In the genomic region with DNA sequence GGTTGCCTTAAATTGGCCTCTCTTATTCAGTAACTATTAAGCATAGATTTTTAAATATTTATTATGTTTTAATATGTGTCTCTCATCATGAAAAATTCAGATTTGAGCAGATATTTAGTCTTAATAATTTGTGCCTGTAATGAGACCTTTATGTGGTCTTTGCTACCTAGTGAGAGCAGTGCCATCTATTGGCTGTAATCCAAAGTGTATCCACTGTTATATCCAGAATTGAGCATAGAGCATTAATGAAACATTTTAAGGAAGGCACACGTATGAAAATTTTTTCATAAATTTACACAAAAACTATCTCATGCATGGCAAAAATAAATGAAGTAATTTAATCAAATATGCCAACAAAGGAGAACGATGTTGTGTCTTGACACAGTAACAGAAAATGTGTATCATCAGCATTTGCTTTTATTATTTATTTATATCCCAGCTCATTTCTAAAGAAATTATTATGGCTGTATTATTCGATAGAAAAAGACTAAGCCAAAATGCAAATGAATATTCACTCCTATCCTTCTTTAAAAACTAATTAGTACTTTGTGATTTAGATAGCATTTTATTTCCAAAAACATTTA, we compare ENCODE assay signal across 9 cellular contexts.
DNase-seq lines count a peak whose midpoint lies in the region; ATAC-seq, FAIRE-seq and TF ChIP-seq lines count a peak whose summit lies in the region.
"Had no signal": no experiment of that assay in that cellular context is flagged by ENCODE, and none has a peak within 500 bp of the region (broad histone marks: within the 10 kb centered on the region; RNA-seq: fewer than 3 reads in every experiment).

No MANE protein-coding gene starts in this region.

- H3K4me3 ChIP-seq in adipocyte (ENCODE audit: low read length) = no peak overlapping the region
- no peak overlapping the region for H3K4me3 ChIP-seq in uterus
- H3K4me3 ChIP-seq: skin epidermis had no signal

- no peaks in the 10 kb centered on the region for H3K4me1 ChIP-seq in adipocyte (ENCODE audit: control insufficient read depth, insufficient read depth, low read length)
- H3K4me1 ChIP-seq in uterus = no peaks in the 10 kb centered on the region

- H3K4me1 Mint-ChIP-seq in activated naive CD4-positive, alpha-beta T cell treated with anti-CD3 and anti-CD28 coated beads for 36 hours (ENCODE audit: low read depth) = peaks cover 1% of the 10 kb centered on the region

- FAIRE-seq in frontal cortex (lab: Jason Lieb, UNC) = no peak

- DNase-seq in DMS53 treated with DMSO at 0.1 percent for 48 hours (lab: John Stamatoyannopoulos, UW; ENCODE audit: unreplicated experiment) (peak; percentile 19), NCI-H1105 (lab: John Stamatoyannopoulos, UW) (peak; percentile 63), adipocyte (ENCODE audit: low read depth) (peak; percentile 49), myocyte (ENCODE audit: low read depth) (peak; percentile 50), frontal cortex (ENCODE audit: low spot score in 2 of 2) (no peak), uterus (no peak)
- DNase-seq in activated naive CD4-positive, alpha-beta T cell treated with anti-CD3 and anti-CD28 coated beads for 36 hours = no peak

- H3K27ac ChIP-seq in uterus = no peak overlapping the region
- H3K27ac ChIP-seq: skin epidermis had no signal

- TF ChIP-seq CTCF in uterus (IDR thresholded peaks at IDR 0.05) = no peak

- peaks cover 4% of the 10 kb centered on the region for H3K36me3 Mint-ChIP-seq in activated naive CD4-positive, alpha-beta T cell treated with anti-CD3 and anti-CD28 coated beads for 36 hours (ENCODE audit: low read depth)

- no peak overlapping the region for H3K4me3 Mint-ChIP-seq in activated naive CD4-positive, alpha-beta T cell treated with anti-CD3 and anti-CD28 coated beads for 36 hours

- CTCF ChIA-PET in activated naive CD4-positive, alpha-beta T cell treated with anti-CD3 and anti-CD28 coated beads for 36 hours (lab: Charles Lee) = interaction anchor here (0.8 to 1.1 kb wide), 5 partner anchors 9 to 448 kb away, joined by 3 to 6 read pairs (median 3); no protein-coding TSS in a partner anchor

- TF ChIP-seq POLR2A in uterus (IDR thresholded peaks at IDR 0.05) = no peak

- intact Hi-C loops in activated naive CD4-positive, alpha-beta T cell treated with anti-CD3 and anti-CD28 coated beads for 36 hours (cut with micrococcal nuclease) = loop anchor here (1.0 to 2.0 kb wide), 4 partner anchors 203 to 695 kb away; a partner anchor contains a TSS
- intact Hi-C loops in uterus (cut with DNase I; ENCODE audit: low total_unique reads) = no loop called here

- H3K9me3 Mint-ChIP-seq in activated naive CD4-positive, alpha-beta T cell treated with anti-CD3 and anti-CD28 coated beads for 36 hours = no peaks in the 10 kb centered on the region

- no peak overlapping the region for H3K27ac Mint-ChIP-seq in activated naive CD4-positive, alpha-beta T cell treated with anti-CD3 and anti-CD28 coated beads for 36 hours

- H3K36me3 ChIP-seq in adipocyte (ENCODE audit: control insufficient read depth, insufficient read depth, low read length, severe bottlenecking) (no peaks in the 10 kb centered on the region), uterus (no peaks in the 10 kb centered on the region)

- H3K9me3 ChIP-seq in adipocyte (ENCODE audit: control insufficient read depth, low read length) (no peaks in the 10 kb centered on the region), uterus (no peaks in the 10 kb centered on the region)

- peak; percentile 43 for ATAC-seq in GM21515 (IDR thresholded peaks at IDR 0.05; ENCODE audit: unreplicated experiment)

- H3K27me3 Mint-ChIP-seq in activated naive CD4-positive, alpha-beta T cell treated with anti-CD3 and anti-CD28 coated beads for 36 hours (ENCODE audit: low read depth) = no peaks in the 10 kb centered on the region

- no peak overlapping the region for H3K9ac ChIP-seq in adipocyte (ENCODE audit: low read length)

- H3K27me3 ChIP-seq in adipocyte (replicated peaks; ENCODE audit: control insufficient read depth, insufficient read depth, low read length) = no peaks in the 10 kb centered on the region
- no peaks in the 10 kb centered on the region for H3K27me3 ChIP-seq in uterus

Comparison
In these comparisons a context has a peak if more than half of its experiments do, and no peak if none do; other contexts are left out.
1. DNase-seq: peak in DMS53 treated with DMSO at 0.1 percent for 48 hours (single experiment), NCI-H1105 (single experiment), adipocyte (single experiment) and myocyte (single experiment); none in frontal cortex (0 of 2), activated naive CD4-positive, alpha-beta T cell treated with anti-CD3 and anti-CD28 coated beads for 36 hours (single experiment) and uterus (0 of 2).